In the genomic region with DNA sequence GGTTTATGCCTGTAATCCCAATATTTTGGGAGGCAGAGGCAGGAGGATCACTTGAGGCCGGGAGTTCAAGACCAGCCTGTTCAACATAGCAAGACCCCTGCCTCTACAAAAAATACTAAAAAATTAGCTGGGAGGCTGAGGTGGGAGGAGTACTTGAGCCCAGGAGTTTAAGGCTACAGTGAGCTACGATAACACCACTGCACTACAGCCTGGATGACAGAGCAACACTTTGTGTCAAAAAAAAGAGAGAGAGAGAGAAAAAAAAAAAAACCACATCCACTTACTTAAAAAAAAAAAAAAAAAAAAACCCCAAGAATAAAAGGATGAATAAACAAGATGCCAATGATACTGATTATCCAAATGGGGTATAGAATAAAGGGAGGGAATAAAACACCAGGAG, we compare ENCODE assay signal across 13 cellular contexts. TPM values are rescaled to one million over a fixed set of nuclear protein-coding genes. Genes with fewer than 3 reads are reported as not detected.
DNase-seq lines count a peak whose midpoint lies in the region; ATAC-seq and TF ChIP-seq lines count a peak whose summit lies in the region.
"Had no signal": no experiment of that assay in that cellular context is flagged by ENCODE, and none has a peak within 500 bp of the region (broad histone marks: within the 10 kb centered on the region; RNA-seq: fewer than 3 reads in every experiment).

No MANE protein-coding gene starts in this region.

- intact Hi-C loops in activated naive CD4-positive, alpha-beta T cell treated with anti-CD3 and anti-CD28 coated beads for 36 hours (cut with micrococcal nuclease): no loop called here

- peaks cover 30% of the 10 kb centered on the region for H3K4me1 Mint-ChIP-seq in T-helper 1 cell treated with Interleukin-12 subunit alpha and Interleukin-12 subunit beta and Interleukin-4 antibody, amounts not matched to agents 30 μg/mL and 1 μg/mL, for 36 hours (ENCODE audit: low read depth)
- peaks cover 33% of the 10 kb centered on the region for H3K4me1 Mint-ChIP-seq in activated naive CD4-positive, alpha-beta T cell treated with anti-CD3 and anti-CD28 coated beads, Interleukin-2, amount 10 ng/mL, durations not matched to agents 7 days and 5 days
- peaks cover 24% of the 10 kb centered on the region for H3K4me1 Mint-ChIP-seq in activated naive CD4-positive, alpha-beta T cell treated with anti-CD3 and anti-CD28 coated beads for 36 hours (ENCODE audit: low read depth)
- peaks cover 21 to 32% of the 10 kb centered on the region in 2 donors for H3K4me1 Mint-ChIP-seq in effector memory CD8-positive, alpha-beta T cell (ENCODE audit: low read depth in 2 of 2)
- H3K4me1 Mint-ChIP-seq: CD14-positive monocyte had no signal

- H3K36me3 Mint-ChIP-seq in T-helper 1 cell treated with Interleukin-12 subunit alpha and Interleukin-12 subunit beta and Interleukin-4 antibody, amounts not matched to agents 30 μg/mL and 1 μg/mL, for 36 hours (ENCODE audit: low read depth): peaks cover 18% of the 10 kb centered on the region
- H3K36me3 Mint-ChIP-seq in activated naive CD4-positive, alpha-beta T cell treated with anti-CD3 and anti-CD28 coated beads, Interleukin-2, amount 10 ng/mL, durations not matched to agents 7 days and 5 days: peaks cover 29% of the 10 kb centered on the region
- H3K36me3 Mint-ChIP-seq in activated naive CD4-positive, alpha-beta T cell treated with anti-CD3 and anti-CD28 coated beads for 36 hours (ENCODE audit: low read depth): peaks cover 17% of the 10 kb centered on the region
- peaks cover 11% of the 10 kb centered on the region for H3K36me3 Mint-ChIP-seq in effector memory CD8-positive, alpha-beta T cell (ENCODE audit: insufficient read depth)

- no peaks in the 10 kb centered on the region for H3K27me3 Mint-ChIP-seq in T-helper 1 cell treated with Interleukin-12 subunit alpha and Interleukin-12 subunit beta and Interleukin-4 antibody, amounts not matched to agents 30 μg/mL and 1 μg/mL, for 36 hours (ENCODE audit: low read depth)
- H3K27me3 Mint-ChIP-seq in activated naive CD4-positive, alpha-beta T cell treated with anti-CD3 and anti-CD28 coated beads, Interleukin-2, amount 10 ng/mL, durations not matched to agents 7 days and 5 days: no peaks in the 10 kb centered on the region
- no peaks in the 10 kb centered on the region for H3K27me3 Mint-ChIP-seq in activated naive CD4-positive, alpha-beta T cell treated with anti-CD3 and anti-CD28 coated beads for 36 hours (ENCODE audit: low read depth)
- H3K27me3 Mint-ChIP-seq in effector memory CD8-positive, alpha-beta T cell: no peaks in the 10 kb centered on the region

- TF ChIP-seq CTCF in omental fat pad (IDR thresholded peaks at IDR 0.05): no peak

- DNase-seq in T-helper 1 cell: no peak
- no peak for DNase-seq in activated naive CD4-positive, alpha-beta T cell treated with anti-CD3 and anti-CD28 coated beads, Interleukin-2, amount 10 ng/mL, durations not matched to agents 7 days and 5 days
- DNase-seq in activated naive CD4-positive, alpha-beta T cell treated with anti-CD3 and anti-CD28 coated beads for 36 hours: no peak
- DNase-seq in effector memory CD8-positive, alpha-beta T cell: no peak
- no peak for DNase-seq in omental fat pad (ENCODE audit: low spot score)
- DNase-seq: DMS79 treated with DMSO at 0.1 percent for 48 hours, EL, GOT3 had no signal

- peak; percentile 40 for ATAC-seq in effector memory CD8-positive, alpha-beta T cell (replicated peaks)
- ATAC-seq in HG03460 (IDR thresholded peaks at IDR 0.05; ENCODE audit: unreplicated experiment) (no peak), omental fat pad (ENCODE audit: low FRiP score) (no peak), HG02970 (IDR thresholded peaks at IDR 0.05; ENCODE audit: low FRiP score, unreplicated experiment) (no peak)
- ATAC-seq: HepG2 had no signal

- CTCF ChIA-PET in activated naive CD4-positive, alpha-beta T cell treated with anti-CD3 and anti-CD28 coated beads, Interleukin-2, amount 10 ng/mL, durations not matched to agents 7 days and 5 days (lab: Charles Lee): interaction anchor here (1.0 kb wide), 1 partner anchor 62 kb away, joined by 4 read pairs; a partner anchor contains a TSS
- CTCF ChIA-PET in activated naive CD4-positive, alpha-beta T cell treated with anti-CD3 and anti-CD28 coated beads for 36 hours (lab: Charles Lee): interaction anchor here (0.5 to 1.5 kb wide), 5 partner anchors 13 to 238 kb away, joined by 3 to 5 read pairs (median 3); no protein-coding TSS in a partner anchor

- no peak overlapping the region for H3K4me3 Mint-ChIP-seq in T-helper 1 cell treated with Interleukin-12 subunit alpha and Interleukin-12 subunit beta and Interleukin-4 antibody, amounts not matched to agents 30 μg/mL and 1 μg/mL, for 36 hours
- H3K4me3 Mint-ChIP-seq in activated naive CD4-positive, alpha-beta T cell treated with anti-CD3 and anti-CD28 coated beads, Interleukin-2, amount 10 ng/mL, durations not matched to agents 7 days and 5 days: no peak overlapping the region
- H3K4me3 Mint-ChIP-seq in activated naive CD4-positive, alpha-beta T cell treated with anti-CD3 and anti-CD28 coated beads for 36 hours: no peak overlapping the region
- peak overlapping the region; percentile 28 to 45 for H3K4me3 Mint-ChIP-seq in effector memory CD8-positive, alpha-beta T cell
- H3K4me3 Mint-ChIP-seq: CD14-positive monocyte had no signal

- H3K9me3 Mint-ChIP-seq in T-helper 1 cell treated with Interleukin-12 subunit alpha and Interleukin-12 subunit beta and Interleukin-4 antibody, amounts not matched to agents 30 μg/mL and 1 μg/mL, for 36 hours: peaks cover 6% of the 10 kb centered on the region
- H3K9me3 Mint-ChIP-seq in activated naive CD4-positive, alpha-beta T cell treated with anti-CD3 and anti-CD28 coated beads, Interleukin-2, amount 10 ng/mL, durations not matched to agents 7 days and 5 days: no peaks in the 10 kb centered on the region
- no peaks in the 10 kb centered on the region for H3K9me3 Mint-ChIP-seq in activated naive CD4-positive, alpha-beta T cell treated with anti-CD3 and anti-CD28 coated beads for 36 hours
- no peaks in the 10 kb centered on the region for H3K9me3 Mint-ChIP-seq in effector memory CD8-positive, alpha-beta T cell
- H3K9me3 Mint-ChIP-seq: CD14-positive monocyte had no signal

- peak overlapping the region; percentile 67 for H3K27ac Mint-ChIP-seq in T-helper 1 cell treated with Interleukin-12 subunit alpha and Interleukin-12 subunit beta and Interleukin-4 antibody, amounts not matched to agents 30 μg/mL and 1 μg/mL, for 36 hours
- H3K27ac Mint-ChIP-seq in activated naive CD4-positive, alpha-beta T cell treated with anti-CD3 and anti-CD28 coated beads, Interleukin-2, amount 10 ng/mL, durations not matched to agents 7 days and 5 days: peak overlapping the region; percentile 74
- H3K27ac Mint-ChIP-seq in activated naive CD4-positive, alpha-beta T cell treated with anti-CD3 and anti-CD28 coated beads for 36 hours: no peak overlapping the region
- H3K27ac Mint-ChIP-seq in effector memory CD8-positive, alpha-beta T cell: peak overlapping the region; percentile 50 to 79

RNA-seq across cellular contexts. Expression of a gene that starts 14.4 kb away (rescaled TPM):
- 10 to 100 TPM; 17.7 to 24.0 TPM for total RNA-seq in activated naive CD4-positive, alpha-beta T cell treated with anti-CD3 and anti-CD28 coated beads for 36 hours
- total RNA-seq in omental fat pad: 10 to 100 TPM; 14.7 to 20.0 (median 19.4) TPM

Comparison
In these comparisons a context has a peak if more than half of its experiments do, and no peak if none do; other contexts are left out.
1. H3K4me3 Mint-ChIP-seq: peak in effector memory CD8-positive, alpha-beta T cell (2 of 2); none in T-helper 1 cell treated with Interleukin-12 subunit alpha and Interleukin-12 subunit beta and Interleukin-4 antibody, amounts not matched to agents 30 μg/mL and 1 μg/mL, for 36 hours (single experiment), activated naive CD4-positive, alpha-beta T cell treated with anti-CD3 and anti-CD28 coated beads, Interleukin-2, amount 10 ng/mL, durations not matched to agents 7 days and 5 days (single experiment) and activated naive CD4-positive, alpha-beta T cell treated with anti-CD3 and anti-CD28 coated beads for 36 hours (single experiment).